19 cellular contexts compared by ENCODE assay signal in genomic region chr6:31842056-31842455, GRCh38. TPM values are rescaled to one million over a fixed set of nuclear protein-coding genes. Genes with fewer than 3 reads are reported as not detected.
DNase-seq lines count a peak whose midpoint lies in the region; ATAC-seq and TF ChIP-seq lines count a peak whose summit lies in the region.
"Had no signal": no experiment of that assay in that cellular context is flagged by ENCODE, and none has a peak within 500 bp of the region (broad histone marks: within the 10 kb centered on the region; RNA-seq: fewer than 3 reads in every experiment).

No MANE protein-coding gene starts in this region.

- H3K4me1 Mint-ChIP-seq in activated naive CD4-positive, alpha-beta T cell treated with anti-CD3 and anti-CD28 coated beads for 36 hours (ENCODE audit: low read depth), result peaks cover 20% of the 10 kb centered on the region
- peaks cover 19% of the 10 kb centered on the region for H3K4me1 Mint-ChIP-seq in HFFc6 (ENCODE audit: low read depth)

- no peaks in the 10 kb centered on the region for H3K27me3 Mint-ChIP-seq in activated naive CD4-positive, alpha-beta T cell treated with anti-CD3 and anti-CD28 coated beads for 36 hours (ENCODE audit: low read depth)
- peaks cover 1% of the 10 kb centered on the region; the same call in 1 of the 2 replicates for H3K27me3 Mint-ChIP-seq in HFFc6 (ENCODE audit: insufficient read depth)
- H3K27me3 Mint-ChIP-seq: natural killer cell treated with Interleukin-12 subunit alpha and Interleukin-12 subunit beta and Interleukin-15 and Interleukin-18, amount 100 ng/mL, for 72 hours had no signal

- TF ChIP-seq POLR2A in gastroesophageal sphincter (IDR thresholded peaks at IDR 0.05), result no peak

- no peak overlapping the region for H3K4me3 Mint-ChIP-seq in activated naive CD4-positive, alpha-beta T cell treated with anti-CD3 and anti-CD28 coated beads for 36 hours
- no peak overlapping the region for H3K4me3 Mint-ChIP-seq in HFFc6
- H3K4me3 Mint-ChIP-seq: mesothelial cell of epicardium; natural killer cell treated with Interleukin-12 subunit alpha and Interleukin-12 subunit beta and Interleukin-15 and Interleukin-18, amount 100 ng/mL, for 72 hours had no signal

- peaks cover 43% of the 10 kb centered on the region for H3K36me3 Mint-ChIP-seq in activated naive CD4-positive, alpha-beta T cell treated with anti-CD3 and anti-CD28 coated beads for 36 hours (ENCODE audit: low read depth)
- H3K36me3 Mint-ChIP-seq in HFFc6 (ENCODE audit: low read depth), result peaks cover 27% of the 10 kb centered on the region

- TF ChIP-seq CTCF in HFFc6 (IDR thresholded peaks at IDR 0.05) (no peak), RWPE2 (IDR thresholded peaks at IDR 0.05; ENCODE audit: poor library complexity, severe bottlenecking) (no peak), gastroesophageal sphincter (IDR thresholded peaks at IDR 0.05) (no peak)

- ATAC-seq in RWPE2 (ENCODE audit: low read depth) (0 out of 3 replicates have a peak, but pooled peaks have one; percentile 1), GM18511 (IDR thresholded peaks at IDR 0.05; ENCODE audit: unreplicated experiment) (no peak), GM18909 (IDR thresholded peaks at IDR 0.05; ENCODE audit: poor library complexity, unreplicated experiment) (no peak), gastroesophageal sphincter (no peak)
- ATAC-seq: left ventricle myocardium superior; natural killer cell treated with Interleukin-12 subunit alpha and Interleukin-12 subunit beta and Interleukin-15 and Interleukin-18, amount 100 ng/mL, for 72 hours had no signal

- no peaks in the 10 kb centered on the region for H3K27me3 ChIP-seq in RWPE2 (ENCODE audit: insufficient read depth, poor library complexity, severe bottlenecking)
- H3K27me3 ChIP-seq in gastroesophageal sphincter, result no peaks in the 10 kb centered on the region
- H3K27me3 ChIP-seq: sigmoid colon, uterus had no signal

- H3K9me3 ChIP-seq in RWPE2 (ENCODE audit: severe bottlenecking), result no peaks in the 10 kb centered on the region
- H3K9me3 ChIP-seq in gastroesophageal sphincter, result no peaks in the 10 kb centered on the region
- H3K9me3 ChIP-seq: sigmoid colon, SK-N-SH, uterus had no signal

- H3K4me1 ChIP-seq in RWPE2 (ENCODE audit: insufficient read depth, poor library complexity, severe bottlenecking), result peaks cover 11% of the 10 kb centered on the region
- peaks cover 0 to 21% (median 4%) of the 10 kb centered on the region in 3 donors for H3K4me1 ChIP-seq in gastroesophageal sphincter

- H3K27ac Mint-ChIP-seq in activated naive CD4-positive, alpha-beta T cell treated with anti-CD3 and anti-CD28 coated beads for 36 hours, result peak overlapping the region; percentile 18
- 0 out of 2 replicates have a peak overlapping the region, but pooled peaks have one; percentile 16 for H3K27ac Mint-ChIP-seq in HFFc6
- H3K27ac Mint-ChIP-seq: mesothelial cell of epicardium had no signal

- CTCF ChIA-PET in activated naive CD4-positive, alpha-beta T cell treated with anti-CD3 and anti-CD28 coated beads for 36 hours (lab: Charles Lee), result interaction anchor here (0.9 kb wide), 1 partner anchor 220 kb away, joined by 3 read pairs; no protein-coding TSS in a partner anchor

- intact Hi-C loops in activated naive CD4-positive, alpha-beta T cell treated with anti-CD3 and anti-CD28 coated beads for 36 hours (cut with micrococcal nuclease), result no loop called here
- intact Hi-C loops in posterior vena cava (cut with DNase I), result no loop called here

- H3K36me3 ChIP-seq in RWPE2 (ENCODE audit: low read depth), result peaks cover 44% of the 10 kb centered on the region
- peaks cover 0 to 56% of the 10 kb centered on the region in 2 donors for H3K36me3 ChIP-seq in gastroesophageal sphincter
- H3K36me3 ChIP-seq: uterus had no signal

- DNase-seq in activated naive CD4-positive, alpha-beta T cell treated with anti-CD3 and anti-CD28 coated beads for 36 hours, result no peak
- no peak for DNase-seq in activated naive CD4-positive, alpha-beta T cell treated with Interleukin-2 at 50 U/mL for 16 hours
- no peak for DNase-seq in HFFc6
- no peak for DNase-seq in RWPE2 (ENCODE audit: low spot score)
- DNase-seq in posterior vena cava (ENCODE audit: low spot score), result peak; percentile 31
- DNase-seq: left ventricle myocardium superior, NCI-H1105 treated with DMSO at 0.1 percent for 48 hours, NCI-H2081 treated with DMSO at 0.1 percent for 48 hours, NCI-H446, sigmoid colon, SK-N-SH, uterus, WERI-Rb-1 had no signal

- WGBS in gastroesophageal sphincter (ENCODE audit: low coverage in 1 of 2), 2 donors, result 91 to 93% methylated on average over 3 to 6 of the region's 9 CpGs

- no peaks in the 10 kb centered on the region for H3K9me3 Mint-ChIP-seq in activated naive CD4-positive, alpha-beta T cell treated with anti-CD3 and anti-CD28 coated beads for 36 hours
- no peaks in the 10 kb centered on the region for H3K9me3 Mint-ChIP-seq in HFFc6
- H3K9me3 Mint-ChIP-seq: mesothelial cell of epicardium; natural killer cell treated with Interleukin-12 subunit alpha and Interleukin-12 subunit beta and Interleukin-15 and Interleukin-18, amount 100 ng/mL, for 72 hours had no signal

- H3K4me3 ChIP-seq in RWPE2 (ENCODE audit: severe bottlenecking) (no peak overlapping the region), gastroesophageal sphincter (no peak overlapping the region)
- H3K4me3 ChIP-seq: sigmoid colon, uterus had no signal

- H3K27ac ChIP-seq in RWPE2 (ENCODE audit: poor library complexity, severe bottlenecking), result no peak overlapping the region
- no peak overlapping the region for H3K27ac ChIP-seq in gastroesophageal sphincter
- H3K27ac ChIP-seq: epithelial cell of prostate, sigmoid colon, uterus, WERI-Rb-1 had no signal

- no peak for TF ChIP-seq EP300 in gastroesophageal sphincter (IDR thresholded peaks at IDR 0.05)

RNA-seq across cellular contexts. Expression of gene HSPA1B, which starts 14.5 kb away (rescaled TPM):
- 10 to 100 TPM; 47.8 to 50.1 TPM for total RNA-seq in activated naive CD4-positive, alpha-beta T cell treated with anti-CD3 and anti-CD28 coated beads for 36 hours
- total RNA-seq in HFFc6 (2021; fragmentation: NEBNext Ultra II Directional; extraction: Animal tissue kit (Norgen Biotek cat#: 25700)), result 100 to 1,000 TPM in 2 of 6 experiments, 10 to 100 TPM in 4; 95.5 to 116 (median 98.9) TPM
- total RNA-seq in posterior vena cava (100 to 1,000 TPM in 1 of 2 donors, 10 to 100 TPM in 1; 89.8 to 106 TPM), gastroesophageal sphincter (100 to 1,000 TPM; 198 to 260 (median 219) TPM)

RNA-seq across cellular contexts. Expression of gene NEU1, which starts 20.6 kb away (rescaled TPM):
- total RNA-seq in activated naive CD4-positive, alpha-beta T cell treated with anti-CD3 and anti-CD28 coated beads for 36 hours, result 1 to 10 TPM; 8.4 to 9.2 TPM
- 10 to 100 TPM; 35.8 to 48.6 (median 40.9) TPM for total RNA-seq in HFFc6 (2021; fragmentation: NEBNext Ultra II Directional; extraction: Animal tissue kit (Norgen Biotek cat#: 25700))
- total RNA-seq in posterior vena cava (10 to 100 TPM; 22.2 to 29.0 TPM), gastroesophageal sphincter (10 to 100 TPM; 28.2 to 39.1 (median 30.5) TPM)

RNA-seq across cellular contexts. Expression of gene HSPA1A, which starts 26.7 kb away (rescaled TPM):
- total RNA-seq in activated naive CD4-positive, alpha-beta T cell treated with anti-CD3 and anti-CD28 coated beads for 36 hours, result 10 to 100 TPM; 19.8 to 23.1 TPM
- 100 to 1,000 TPM in 1 of 6 experiments, 10 to 100 TPM in 5; 78.5 to 102 (median 84.7) TPM for total RNA-seq in HFFc6 (2021; fragmentation: NEBNext Ultra II Directional; extraction: Animal tissue kit (Norgen Biotek cat#: 25700))
- total RNA-seq in posterior vena cava (100 to 1,000 TPM; 157 to 187 TPM), gastroesophageal sphincter (100 to 1,000 TPM; 287 to 496 (median 351) TPM)

RNA-seq across cellular contexts. Expression of gene HSPA1L, which starts 27.0 kb away (rescaled TPM):
- under 1 TPM; 0.86 to 0.95 TPM for total RNA-seq in activated naive CD4-positive, alpha-beta T cell treated with anti-CD3 and anti-CD28 coated beads for 36 hours
- total RNA-seq in HFFc6 (2021; fragmentation: NEBNext Ultra II Directional; extraction: Animal tissue kit (Norgen Biotek cat#: 25700)), result 1 to 10 TPM; 1.2 to 1.9 (median 1.6) TPM
- total RNA-seq in posterior vena cava (1 to 10 TPM; 1.4 to 1.7 TPM), gastroesophageal sphincter (1 to 10 TPM; 1.9 to 3.9 (median 2.6) TPM)

RNA-seq across cellular contexts. Expression of gene LSM2, which starts 35.3 kb away (rescaled TPM):
- total RNA-seq in activated naive CD4-positive, alpha-beta T cell treated with anti-CD3 and anti-CD28 coated beads for 36 hours, result 100 to 1,000 TPM; 172 to 174 TPM
- 10 to 100 TPM; 31.8 to 48.5 (median 43.4) TPM for total RNA-seq in HFFc6 (2021; fragmentation: NEBNext Ultra II Directional; extraction: Animal tissue kit (Norgen Biotek cat#: 25700))
- 10 to 100 TPM; 38.7 to 39.7 TPM for total RNA-seq in posterior vena cava
- total RNA-seq in gastroesophageal sphincter, result 10 to 100 TPM; 18.0 to 31.7 (median 28.5) TPM
